1 cellular context compared by ENCODE assay signal in the genomic region with DNA sequence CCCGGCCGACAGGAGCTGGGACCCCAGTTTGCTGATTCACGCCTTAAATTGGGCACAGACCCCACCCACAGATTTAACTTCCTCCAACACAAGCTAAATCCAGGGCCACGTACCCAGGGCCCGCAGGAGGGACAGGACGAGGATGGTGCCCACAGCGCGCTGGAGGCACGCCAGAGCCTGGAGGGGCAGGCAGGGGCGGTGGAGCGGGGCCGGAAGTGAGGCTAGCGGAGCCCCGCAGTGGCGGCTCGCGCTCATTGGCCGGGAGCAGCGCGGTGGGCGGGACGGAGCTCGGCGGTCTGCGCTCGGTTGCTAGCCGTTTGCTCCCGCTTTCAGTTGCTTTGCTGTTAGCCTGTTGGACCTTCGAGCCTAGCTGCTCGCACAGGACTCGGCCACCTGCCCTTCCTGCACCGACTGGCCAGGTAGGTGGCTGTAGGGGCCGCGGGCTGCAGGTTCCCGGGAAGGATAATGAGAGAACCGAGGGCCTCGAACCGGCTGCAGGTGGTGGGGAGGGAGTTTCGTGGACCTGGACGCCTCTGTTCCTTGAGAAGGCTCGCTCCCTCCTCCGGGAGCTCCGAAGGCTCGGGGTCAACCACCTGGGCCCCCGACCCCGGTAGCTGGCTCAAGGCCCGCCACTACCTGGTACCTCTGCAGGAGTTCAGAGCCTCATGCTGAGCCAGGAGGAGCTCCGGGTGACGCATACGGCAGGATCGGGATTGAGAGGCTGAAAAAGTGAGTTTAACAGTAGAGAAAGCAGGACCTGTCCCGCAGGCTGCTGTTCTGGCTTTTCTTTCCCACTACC.
TF ChIP-seq lines count a peak whose summit lies in the region.

A gene (plus strand): TSS at position 332 of the 799 bp plus-strand sequence. CDS start 8,212 bp downstream, outside the sequence.

TF ChIP-seq in K562, 482 proteins besides CTCF, POLR2A, EP300 and RAD21 (continued from another document and continues in another):
- TF ChIP-seq YY1 (IDR thresholded peaks at IDR 0.05; ENCODE audit: borderline replicate concordance in 1 of 3, control insufficient read depth in 1 of 3, extremely low read depth in 1 of 3, insufficient read depth in 3 of 3, insufficient read length in 1 of 3, insufficient replicate concordance in 2 of 3, low read depth in 1 of 3, low read length in 2 of 3) (peak in 2 of 3 experiments; percentile 11 to 51), HNRNPL (IDR thresholded peaks at IDR 0.05; ENCODE audit: low read depth, low read length) (no peak), PCBP2 (IDR thresholded peaks at IDR 0.05; ENCODE audit: low read depth, low read length, poor library complexity, severe bottlenecking) (no peak), MTA3 (IDR thresholded peaks at IDR 0.05; ENCODE audit: borderline replicate concordance) (peak; percentile 62; the same call in 1 of the 2 replicates), POLR2G (IDR thresholded peaks at IDR 0.05; ENCODE audit: low read depth, low read length) (peak; percentile 96), GABPA (tag; conservative IDR thresholded peaks at IDR 0.05; ENCODE audit: low read depth) (peak; percentile 91), SIN3A (IDR thresholded peaks at IDR 0.05; ENCODE audit: borderline replicate concordance in 2 of 2, control insufficient read depth in 1 of 2, low read depth in 2 of 2, low read length in 2 of 2) (peak in 1 of 2 experiments; percentile 25; a peak in 1 of 4 replicates), ZNF644 (tag; IDR thresholded peaks at IDR 0.05; ENCODE audit: low read depth) (no peak), ZNF551 (CRISPR knock-in tag; IDR thresholded peaks at IDR 0.05) (no peak), CBX5 (IDR thresholded peaks at IDR 0.05; ENCODE audit: borderline replicate concordance, low read depth) (no peak), JUN (IDR thresholded peaks at IDR 0.05; ENCODE audit: borderline replicate concordance, low read depth, low read length) (no peak), JUN (CRISPR knock-in tag; IDR thresholded peaks at IDR 0.05; ENCODE audit: borderline replicate concordance) (no peak), NRF1 (conservative IDR thresholded peaks at IDR 0.05 in 1 of 2, IDR thresholded peaks at IDR 0.05 in 1 of 2) (peak; percentile 49 to 65), ZNF436 (CRISPR knock-in tag; IDR thresholded peaks at IDR 0.05) (no peak), ETV5 (CRISPR knock-in tag; IDR thresholded peaks at IDR 0.05; ENCODE audit: low read depth) (0 out of 2 replicates have a peak, but pooled peaks have one; percentile 16), TAF1 (IDR thresholded peaks at IDR 0.05; ENCODE audit: control insufficient read depth, extremely low read depth, insufficient read depth, low read length, severe bottlenecking) (peak; percentile 79), C11orf30 (IDR thresholded peaks at IDR 0.05; ENCODE audit: low read depth) (no peak), ASH1L (IDR thresholded peaks at IDR 0.05; ENCODE audit: borderline replicate concordance, low read depth, partially characterized antibody) (no peak), ELF1 (tag; IDR thresholded peaks at IDR 0.05) (0 out of 2 replicates have a peak, but pooled peaks have one; percentile 37), BDP1 (IDR thresholded peaks at IDR 0.05; ENCODE audit: insufficient read depth, insufficient read length) (no peak), ZNF57 (CRISPR knock-in tag; IDR thresholded peaks at IDR 0.05) (no peak), ZBTB1 (CRISPR knock-in tag; IDR thresholded peaks at IDR 0.05; ENCODE audit: borderline replicate concordance, low read depth) (peak; percentile 75; the same call in 1 of the 2 replicates), ZNF507 (tag; conservative IDR thresholded peaks at IDR 0.05) (no peak), MYC (IDR thresholded peaks at IDR 0.05; ENCODE audit: low read depth, low read length) (peak; percentile 51), MYC (CRISPR knock-in tag; IDR thresholded peaks at IDR 0.05; ENCODE audit: borderline replicate concordance, low read depth) (no peak)
- TF ChIP-seq, protein P1, sequence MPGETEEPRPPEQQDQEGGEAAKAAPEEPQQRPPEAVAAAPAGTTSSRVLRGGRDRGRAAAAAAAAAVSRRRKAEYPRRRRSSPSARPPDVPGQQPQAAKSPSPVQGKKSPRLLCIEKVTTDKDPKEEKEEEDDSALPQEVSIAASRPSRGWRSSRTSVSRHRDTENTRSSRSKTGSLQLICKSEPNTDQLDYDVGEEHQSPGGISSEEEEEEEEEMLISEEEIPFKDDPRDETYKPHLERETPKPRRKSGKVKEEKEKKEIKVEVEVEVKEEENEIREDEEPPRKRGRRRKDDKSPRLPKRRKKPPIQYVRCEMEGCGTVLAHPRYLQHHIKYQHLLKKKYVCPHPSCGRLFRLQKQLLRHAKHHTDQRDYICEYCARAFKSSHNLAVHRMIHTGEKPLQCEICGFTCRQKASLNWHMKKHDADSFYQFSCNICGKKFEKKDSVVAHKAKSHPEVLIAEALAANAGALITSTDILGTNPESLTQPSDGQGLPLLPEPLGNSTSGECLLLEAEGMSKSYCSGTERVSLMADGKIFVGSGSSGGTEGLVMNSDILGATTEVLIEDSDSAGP (CRISPR knock-in tag; IDR thresholded peaks at IDR 0.05) = 0 out of 2 replicates have a peak, but pooled peaks have one; percentile 21
- TF ChIP-seq, protein P2, sequence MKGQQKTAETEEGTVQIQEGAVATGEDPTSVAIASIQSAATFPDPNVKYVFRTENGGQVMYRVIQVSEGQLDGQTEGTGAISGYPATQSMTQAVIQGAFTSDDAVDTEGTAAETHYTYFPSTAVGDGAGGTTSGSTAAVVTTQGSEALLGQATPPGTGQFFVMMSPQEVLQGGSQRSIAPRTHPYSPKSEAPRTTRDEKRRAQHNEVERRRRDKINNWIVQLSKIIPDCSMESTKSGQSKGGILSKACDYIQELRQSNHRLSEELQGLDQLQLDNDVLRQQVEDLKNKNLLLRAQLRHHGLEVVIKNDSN (CRISPR knock-in tag; IDR thresholded peaks at IDR 0.05) = no peak
- TF ChIP-seq, protein P3, sequence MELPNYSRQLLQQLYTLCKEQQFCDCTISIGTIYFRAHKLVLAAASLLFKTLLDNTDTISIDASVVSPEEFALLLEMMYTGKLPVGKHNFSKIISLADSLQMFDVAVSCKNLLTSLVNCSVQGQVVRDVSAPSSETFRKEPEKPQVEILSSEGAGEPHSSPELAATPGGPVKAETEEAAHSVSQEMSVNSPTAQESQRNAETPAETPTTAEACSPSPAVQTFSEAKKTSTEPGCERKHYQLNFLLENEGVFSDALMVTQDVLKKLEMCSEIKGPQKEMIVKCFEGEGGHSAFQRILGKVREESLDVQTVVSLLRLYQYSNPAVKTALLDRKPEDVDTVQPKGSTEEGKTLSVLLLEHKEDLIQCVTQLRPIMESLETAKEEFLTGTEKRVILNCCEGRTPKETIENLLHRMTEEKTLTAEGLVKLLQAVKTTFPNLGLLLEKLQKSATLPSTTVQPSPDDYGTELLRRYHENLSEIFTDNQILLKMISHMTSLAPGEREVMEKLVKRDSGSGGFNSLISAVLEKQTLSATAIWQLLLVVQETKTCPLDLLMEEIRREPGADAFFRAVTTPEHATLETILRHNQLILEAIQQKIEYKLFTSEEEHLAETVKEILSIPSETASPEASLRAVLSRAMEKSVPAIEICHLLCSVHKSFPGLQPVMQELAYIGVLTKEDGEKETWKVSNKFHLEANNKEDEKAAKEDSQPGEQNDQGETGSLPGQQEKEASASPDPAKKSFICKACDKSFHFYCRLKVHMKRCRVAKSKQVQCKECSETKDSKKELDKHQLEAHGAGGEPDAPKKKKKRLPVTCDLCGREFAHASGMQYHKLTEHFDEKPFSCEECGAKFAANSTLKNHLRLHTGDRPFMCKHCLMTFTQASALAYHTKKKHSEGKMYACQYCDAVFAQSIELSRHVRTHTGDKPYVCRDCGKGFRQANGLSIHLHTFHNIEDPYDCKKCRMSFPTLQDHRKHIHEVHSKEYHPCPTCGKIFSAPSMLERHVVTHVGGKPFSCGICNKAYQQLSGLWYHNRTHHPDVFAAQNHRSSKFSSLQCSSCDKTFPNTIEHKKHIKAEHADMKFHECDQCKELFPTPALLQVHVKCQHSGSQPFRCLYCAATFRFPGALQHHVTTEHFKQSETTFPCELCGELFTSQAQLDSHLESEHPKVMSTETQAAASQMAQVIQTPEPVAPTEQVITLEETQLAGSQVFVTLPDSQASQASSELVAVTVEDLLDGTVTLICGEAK (IDR thresholded peaks at IDR 0.05) = peak; percentile 73
- TF ChIP-seq, protein P3 (CRISPR knock-in tag; IDR thresholded peaks at IDR 0.05) = no peak
- TF ChIP-seq, protein P4, sequence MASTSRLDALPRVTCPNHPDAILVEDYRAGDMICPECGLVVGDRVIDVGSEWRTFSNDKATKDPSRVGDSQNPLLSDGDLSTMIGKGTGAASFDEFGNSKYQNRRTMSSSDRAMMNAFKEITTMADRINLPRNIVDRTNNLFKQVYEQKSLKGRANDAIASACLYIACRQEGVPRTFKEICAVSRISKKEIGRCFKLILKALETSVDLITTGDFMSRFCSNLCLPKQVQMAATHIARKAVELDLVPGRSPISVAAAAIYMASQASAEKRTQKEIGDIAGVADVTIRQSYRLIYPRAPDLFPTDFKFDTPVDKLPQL (IDR thresholded peaks at IDR 0.05; ENCODE audit: extremely low read depth, insufficient read length) = peak; percentile 51
- TF ChIP-seq, protein P5, sequence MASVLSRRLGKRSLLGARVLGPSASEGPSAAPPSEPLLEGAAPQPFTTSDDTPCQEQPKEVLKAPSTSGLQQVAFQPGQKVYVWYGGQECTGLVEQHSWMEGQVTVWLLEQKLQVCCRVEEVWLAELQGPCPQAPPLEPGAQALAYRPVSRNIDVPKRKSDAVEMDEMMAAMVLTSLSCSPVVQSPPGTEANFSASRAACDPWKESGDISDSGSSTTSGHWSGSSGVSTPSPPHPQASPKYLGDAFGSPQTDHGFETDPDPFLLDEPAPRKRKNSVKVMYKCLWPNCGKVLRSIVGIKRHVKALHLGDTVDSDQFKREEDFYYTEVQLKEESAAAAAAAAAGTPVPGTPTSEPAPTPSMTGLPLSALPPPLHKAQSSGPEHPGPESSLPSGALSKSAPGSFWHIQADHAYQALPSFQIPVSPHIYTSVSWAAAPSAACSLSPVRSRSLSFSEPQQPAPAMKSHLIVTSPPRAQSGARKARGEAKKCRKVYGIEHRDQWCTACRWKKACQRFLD (CRISPR knock-in tag; IDR thresholded peaks at IDR 0.05) = 0 out of 2 replicates have a peak, but pooled peaks have one; percentile 39
- TF ChIP-seq, protein P6, sequence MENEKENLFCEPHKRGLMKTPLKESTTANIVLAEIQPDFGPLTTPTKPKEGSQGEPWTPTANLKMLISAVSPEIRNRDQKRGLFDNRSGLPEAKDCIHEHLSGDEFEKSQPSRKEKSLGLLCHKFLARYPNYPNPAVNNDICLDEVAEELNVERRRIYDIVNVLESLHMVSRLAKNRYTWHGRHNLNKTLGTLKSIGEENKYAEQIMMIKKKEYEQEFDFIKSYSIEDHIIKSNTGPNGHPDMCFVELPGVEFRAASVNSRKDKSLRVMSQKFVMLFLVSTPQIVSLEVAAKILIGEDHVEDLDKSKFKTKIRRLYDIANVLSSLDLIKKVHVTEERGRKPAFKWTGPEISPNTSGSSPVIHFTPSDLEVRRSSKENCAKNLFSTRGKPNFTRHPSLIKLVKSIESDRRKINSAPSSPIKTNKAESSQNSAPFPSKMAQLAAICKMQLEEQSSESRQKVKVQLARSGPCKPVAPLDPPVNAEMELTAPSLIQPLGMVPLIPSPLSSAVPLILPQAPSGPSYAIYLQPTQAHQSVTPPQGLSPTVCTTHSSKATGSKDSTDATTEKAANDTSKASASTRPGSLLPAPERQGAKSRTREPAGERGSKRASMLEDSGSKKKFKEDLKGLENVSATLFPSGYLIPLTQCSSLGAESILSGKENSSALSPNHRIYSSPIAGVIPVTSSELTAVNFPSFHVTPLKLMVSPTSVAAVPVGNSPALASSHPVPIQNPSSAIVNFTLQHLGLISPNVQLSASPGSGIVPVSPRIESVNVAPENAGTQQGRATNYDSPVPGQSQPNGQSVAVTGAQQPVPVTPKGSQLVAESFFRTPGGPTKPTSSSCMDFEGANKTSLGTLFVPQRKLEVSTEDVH (IDR thresholded peaks at IDR 0.05; ENCODE audit: low read depth, partially characterized antibody) = peak; percentile 34
- TF ChIP-seq, protein P7, sequence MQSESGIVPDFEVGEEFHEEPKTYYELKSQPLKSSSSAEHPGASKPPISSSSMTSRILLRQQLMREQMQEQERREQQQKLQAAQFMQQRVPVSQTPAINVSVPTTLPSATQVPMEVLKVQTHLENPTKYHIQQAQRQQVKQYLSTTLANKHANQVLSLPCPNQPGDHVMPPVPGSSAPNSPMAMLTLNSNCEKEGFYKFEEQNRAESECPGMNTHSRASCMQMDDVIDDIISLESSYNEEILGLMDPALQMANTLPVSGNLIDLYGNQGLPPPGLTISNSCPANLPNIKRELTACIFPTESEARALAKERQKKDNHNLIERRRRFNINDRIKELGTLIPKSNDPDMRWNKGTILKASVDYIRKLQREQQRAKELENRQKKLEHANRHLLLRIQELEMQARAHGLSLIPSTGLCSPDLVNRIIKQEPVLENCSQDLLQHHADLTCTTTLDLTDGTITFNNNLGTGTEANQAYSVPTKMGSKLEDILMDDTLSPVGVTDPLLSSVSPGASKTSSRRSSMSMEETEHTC (IDR thresholded peaks at IDR 0.05) = no peak
- TF ChIP-seq, protein P8, sequence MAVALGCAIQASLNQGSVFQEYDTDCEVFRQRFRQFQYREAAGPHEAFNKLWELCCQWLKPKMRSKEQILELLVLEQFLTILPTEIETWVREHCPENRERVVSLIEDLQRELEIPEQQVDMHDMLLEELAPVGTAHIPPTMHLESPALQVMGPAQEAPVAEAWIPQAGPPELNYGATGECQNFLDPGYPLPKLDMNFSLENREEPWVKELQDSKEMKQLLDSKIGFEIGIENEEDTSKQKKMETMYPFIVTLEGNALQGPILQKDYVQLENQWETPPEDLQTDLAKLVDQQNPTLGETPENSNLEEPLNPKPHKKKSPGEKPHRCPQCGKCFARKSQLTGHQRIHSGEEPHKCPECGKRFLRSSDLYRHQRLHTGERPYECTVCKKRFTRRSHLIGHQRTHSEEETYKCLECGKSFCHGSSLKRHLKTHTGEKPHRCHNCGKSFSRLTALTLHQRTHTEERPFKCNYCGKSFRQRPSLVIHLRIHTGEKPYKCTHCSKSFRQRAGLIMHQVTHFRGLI (CRISPR knock-in tag; IDR thresholded peaks at IDR 0.05) = no peak
